ENCODE assay signal across 19 cellular contexts in genomic region chr15:67859331-67859946, GRCh38. TPM values are rescaled to one million over a fixed set of nuclear protein-coding genes. Genes with fewer than 3 reads are reported as not detected.
"Had no signal": no experiment of that assay in that cellular context is flagged by ENCODE, and none has a peak within 500 bp of the region (broad histone marks: within the 10 kb centered on the region; RNA-seq: fewer than 3 reads in every experiment).

No MANE protein-coding gene starts in this region.

- H3K9me3 ChIP-seq: spleen had no signal

- H3K27ac ChIP-seq: spleen, VCaP had no signal

- H3K27ac Mint-ChIP-seq: activated naive CD4-positive, alpha-beta T cell treated with anti-CD3 and anti-CD28 coated beads, Interleukin-2, amount 50 U/mL, for 24 hours; mesothelial cell of epicardium; type B pancreatic cell had no signal

- H3K9me3 Mint-ChIP-seq: activated naive CD4-positive, alpha-beta T cell treated with anti-CD3 and anti-CD28 coated beads, Interleukin-2, amount 50 U/mL, for 24 hours; mesothelial cell of epicardium; type B pancreatic cell had no signal

- H3K4me3 Mint-ChIP-seq: activated naive CD4-positive, alpha-beta T cell treated with anti-CD3 and anti-CD28 coated beads, Interleukin-2, amount 50 U/mL, for 24 hours; brain; mesothelial cell of epicardium; type B pancreatic cell had no signal

- H3K4me3 ChIP-seq: spleen had no signal

- DNase-seq: activated CD4-positive, alpha-beta T cell treated with anti-CD3 and anti-CD28 coated beads for 48 hours; activated T-cell treated with anti-CD3 and anti-CD28 coated beads for 4 hours; dermis blood vessel endothelial cell; erythroblast; hippocampal formation; spleen; stimulated activated CD4-positive, alpha-beta T cell treated with anti-CD3 and anti-CD28 coated beads, Interleukin-1b, Interleukin-23, amount 100 ng/mL, for 48 hours; stimulated activated naive CD4-positive, alpha-beta T cell; T1000 had no signal

- H3K36me3 ChIP-seq: spleen had no signal

- H3K36me3 Mint-ChIP-seq: activated naive CD4-positive, alpha-beta T cell treated with anti-CD3 and anti-CD28 coated beads, Interleukin-2, amount 50 U/mL, for 24 hours; brain; mesothelial cell of epicardium; type B pancreatic cell had no signal

- ATAC-seq: sciatic nerve had no signal

- H3K27me3 Mint-ChIP-seq: type B pancreatic cell had no signal

RNA-seq across cellular contexts. Expression of gene RNU6-1, which starts 19.6 kb away (rescaled TPM):
- total RNA-seq: dermis blood vessel endothelial cell, glomerular endothelial cell, kidney epithelial cell, lower leg skin, mesothelial cell of epicardium, posterior vena cava, sciatic nerve, spleen had no signal
- polyA plus RNA-seq: spleen had no signal

RNA-seq across cellular contexts. Expression of gene SKOR1, which starts 34.1 kb away (rescaled TPM):
- total RNA-seq: dermis blood vessel endothelial cell, glomerular endothelial cell, kidney epithelial cell had no signal
